In genomic region chr6:659716-660581, GRCh38 we compare ENCODE assay signal across 11 cellular contexts. TPM values are rescaled to one million over a fixed set of nuclear protein-coding genes. Genes with fewer than 3 reads are reported as not detected.
DNase-seq lines count a peak whose midpoint lies in the region; ATAC-seq and TF ChIP-seq lines count a peak whose summit lies in the region.
"Had no signal": no experiment of that assay in that cellular context is flagged by ENCODE, and none has a peak within 500 bp of the region (broad histone marks: within the 10 kb centered on the region; RNA-seq: fewer than 3 reads in every experiment).

No MANE protein-coding gene starts in this region.

- no peak for TF ChIP-seq CTCF in IMR-90 (conservative IDR thresholded peaks at IDR 0.05; ENCODE audit: low read depth, low read length)

- H3K23ac ChIP-seq in IMR-90 (ENCODE audit: low read depth, low read length): no peak overlapping the region
- H3K23ac ChIP-seq in trophoblast cell (ENCODE audit: low read length): no peak overlapping the region

- H3K4me1 Mint-ChIP-seq in T-helper 1 cell treated with Interleukin-12 subunit alpha and Interleukin-12 subunit beta and Interleukin-4 antibody, amounts not matched to agents 30 μg/mL and 1 μg/mL, for 36 hours (ENCODE audit: low read depth): peaks cover 38% of the 10 kb centered on the region
- H3K4me1 Mint-ChIP-seq in activated naive CD8-positive, alpha-beta T cell treated with anti-CD3 and anti-CD28 coated beads, Interleukin-2, amount 50 U/mL, for 24 hours: peaks cover 63% of the 10 kb centered on the region

- H3K18ac ChIP-seq in IMR-90 (ENCODE audit: low read depth, low read length) (no peak overlapping the region), trophoblast cell (ENCODE audit: low read length) (peak overlapping the region; percentile 70)

- BruUV-seq in IMR-90 (replicated peaks; lab: Mats Ljungman, UMichigan): no TSS peak

- in situ Hi-C loops in IMR-90 (cut with MboI; ENCODE audit: low sequenced_read_pairs): no loop called here

- peak overlapping the region; percentile 8; the same call in 1 of the 2 replicates for H2BK120ac ChIP-seq in IMR-90 (ENCODE audit: low read depth, low read length)
- H2BK120ac ChIP-seq in trophoblast cell (ENCODE audit: insufficient read depth, low read length, poor library complexity): peak overlapping the region; percentile 10

- H3K4me1 ChIP-seq in IMR-90 (ENCODE audit: control insufficient read depth, insufficient read depth, low read length) (peaks cover 3% of the 10 kb centered on the region), trophoblast cell (ENCODE audit: control insufficient read depth in 1 of 2, insufficient read depth in 2 of 2, low read length in 2 of 2) (peaks cover 10% of the 10 kb centered on the region in 2 experiments)

- intact Hi-C loops in IMR-90 (cut with micrococcal nuclease): no loop called here

- no peak overlapping the region for H3K56ac ChIP-seq in IMR-90 (ENCODE audit: extremely low read depth, insufficient read depth, low read length)

- H3K9me1 ChIP-seq in IMR-90 (ENCODE audit: insufficient read depth, low read length): no peaks in the 10 kb centered on the region

- H3K27ac Mint-ChIP-seq in T-helper 1 cell treated with Interleukin-12 subunit alpha and Interleukin-12 subunit beta and Interleukin-4 antibody, amounts not matched to agents 30 μg/mL and 1 μg/mL, for 36 hours: peak overlapping the region; percentile 18
- H3K27ac Mint-ChIP-seq in activated naive CD8-positive, alpha-beta T cell treated with anti-CD3 and anti-CD28 coated beads, Interleukin-2, amount 50 U/mL, for 24 hours: peak overlapping the region; percentile 63

- H3K9me3 Mint-ChIP-seq in T-helper 1 cell treated with Interleukin-12 subunit alpha and Interleukin-12 subunit beta and Interleukin-4 antibody, amounts not matched to agents 30 μg/mL and 1 μg/mL, for 36 hours: peaks cover 3% of the 10 kb centered on the region
- no peaks in the 10 kb centered on the region for H3K9me3 Mint-ChIP-seq in activated naive CD8-positive, alpha-beta T cell treated with anti-CD3 and anti-CD28 coated beads, Interleukin-2, amount 50 U/mL, for 24 hours

- H3K9me3 ChIP-seq in IMR-90 (ENCODE audit: control insufficient read depth, insufficient read depth, low read length): no peaks in the 10 kb centered on the region
- no peaks in the 10 kb centered on the region for H3K9me3 ChIP-seq in trophoblast cell (ENCODE audit: insufficient read depth, low read depth, low read length)
- H3K9me3 ChIP-seq: esophagus muscularis mucosa had no signal

- H3K9ac ChIP-seq in IMR-90 (ENCODE audit: low read depth, low read length) (no peak overlapping the region), trophoblast cell (ENCODE audit: low read length) (no peak overlapping the region)

- no peak overlapping the region; the same call in none of the 2 replicates for H3K4ac ChIP-seq in IMR-90 (ENCODE audit: low read depth, low read length)
- peak overlapping the region; percentile 53 for H3K4ac ChIP-seq in trophoblast cell (ENCODE audit: low read depth, low read length)

- H2AFZ ChIP-seq in IMR-90 (replicated peaks; ENCODE audit: low read length, poor library complexity): no peak overlapping the region
- peak overlapping the region; percentile 70 for H2AFZ ChIP-seq in trophoblast cell (ENCODE audit: insufficient read depth, low read length, poor library complexity)

- H3K79me2 ChIP-seq in trophoblast cell (ENCODE audit: control insufficient read depth, insufficient read depth, low read length, poor library complexity): no peaks in the 10 kb centered on the region

- WGBS in IMR-90 (ENCODE audit: extremely low coverage in 2 of 2, insufficient read length in 1 of 2), 2 experiments: 96% methylated on average over 4 of the region's 13 CpGs; no CpG with 5 or more reads in 1 of the 2 experiments
- WGBS in trophoblast cell (ENCODE audit: extremely low coverage, insufficient coverage, insufficient read length): no CpG with 5 or more reads among the region's 13 CpGs

- H3K27me3 ChIP-seq in IMR-90 (ENCODE audit: control insufficient read depth, insufficient read depth, low read length) (no peaks in the 10 kb centered on the region), trophoblast cell (ENCODE audit: insufficient read depth, low read length) (no peaks in the 10 kb centered on the region)
- H3K27me3 ChIP-seq: esophagus muscularis mucosa had no signal

- H4K91ac ChIP-seq in IMR-90 (ENCODE audit: insufficient read depth, low read depth, low read length) (no peak overlapping the region), trophoblast cell (ENCODE audit: low read depth, low read length) (peak overlapping the region; percentile 18)

- no peak for ATAC-seq in IMR-90 (ENCODE audit: low read depth)
- no peak for ATAC-seq in activated naive CD8-positive, alpha-beta T cell treated with anti-CD3 and anti-CD28 coated beads, Interleukin-2, amount 50 U/mL, for 24 hours
- no peak for ATAC-seq in HG03097 (IDR thresholded peaks at IDR 0.05; ENCODE audit: low FRiP score, unreplicated experiment)
- no peak for ATAC-seq in GM18520 (IDR thresholded peaks at IDR 0.05; ENCODE audit: unreplicated experiment)

- POLR2A ChIA-PET in IMR-90 (lab: Charles Lee; ENCODE audit: unreplicated experiment): no interaction called here

- peak overlapping the region; percentile 3 for H3K4me3 Mint-ChIP-seq in T-helper 1 cell treated with Interleukin-12 subunit alpha and Interleukin-12 subunit beta and Interleukin-4 antibody, amounts not matched to agents 30 μg/mL and 1 μg/mL, for 36 hours
- no peak overlapping the region for H3K4me3 Mint-ChIP-seq in activated naive CD8-positive, alpha-beta T cell treated with anti-CD3 and anti-CD28 coated beads, Interleukin-2, amount 50 U/mL, for 24 hours

- H3K36me3 ChIP-seq in IMR-90 (ENCODE audit: control insufficient read depth, insufficient read depth, low read length): peaks cover 7% of the 10 kb centered on the region; the same call in 1 of the 2 replicates
- H3K36me3 ChIP-seq in trophoblast cell (ENCODE audit: control insufficient read depth in 1 of 2, insufficient read depth in 2 of 2, low read length in 2 of 2): peaks cover 1 to 8% of the 10 kb centered on the region in 2 experiments

- H3K27ac ChIP-seq in IMR-90 (ENCODE audit: insufficient read depth, low read length) (no peak overlapping the region), trophoblast cell (ENCODE audit: low read depth, low read length) (no peak overlapping the region)
- H3K27ac ChIP-seq: esophagus muscularis mucosa had no signal

- peaks cover 12 to 45% of the 10 kb centered on the region in 2 experiments for H3K79me1 ChIP-seq in IMR-90 (ENCODE audit: low read depth in 1 of 2, low read length in 2 of 2)
- H3K79me1 ChIP-seq in trophoblast cell (ENCODE audit: low read length): peaks cover 3% of the 10 kb centered on the region

- H2BK5ac ChIP-seq in IMR-90 (ENCODE audit: low read depth, low read length, poor library complexity, severe bottlenecking) (no peak overlapping the region), trophoblast cell (ENCODE audit: low read depth, low read length, poor library complexity) (peak overlapping the region; percentile 39)

- no peak overlapping the region for H2BK15ac ChIP-seq in IMR-90 (ENCODE audit: low read depth, low read length)

- TF ChIP-seq RAD21 in IMR-90 (IDR thresholded peaks at IDR 0.05; ENCODE audit: low read length): no peak

- H2AK5ac ChIP-seq in IMR-90 (ENCODE audit: low read depth, low read length) (no peak overlapping the region), trophoblast cell (ENCODE audit: low read length) (peak overlapping the region; percentile 53)

- no peak overlapping the region for H3K4me2 ChIP-seq in IMR-90 (ENCODE audit: low read depth, low read length)
- no peak overlapping the region for H3K4me2 ChIP-seq in trophoblast cell (ENCODE audit: low read length)

- H4K8ac ChIP-seq in IMR-90 (ENCODE audit: low read depth in 2 of 2, low read length in 2 of 2): no peak overlapping the region
- H4K8ac ChIP-seq in trophoblast cell (ENCODE audit: low read depth, low read length): peak overlapping the region; percentile 7

- H3K4me3 ChIP-seq in IMR-90 (ENCODE audit: insufficient read depth, low read depth, low read length) (no peak overlapping the region), trophoblast cell (ENCODE audit: low read depth, low read length) (no peak overlapping the region)
- H3K4me3 ChIP-seq: esophagus muscularis mucosa had no signal

- peak overlapping the region; percentile 73 for H4K12ac ChIP-seq in trophoblast cell (ENCODE audit: low read depth, low read length)

- H3K14ac ChIP-seq in IMR-90 (replicated peaks; ENCODE audit: low read depth, low read length) (0 out of 2 replicates have a peak overlapping the region, but pooled peaks have one; percentile 1), trophoblast cell (ENCODE audit: low read length) (peak overlapping the region; percentile 53)

- dilution Hi-C loops in IMR-90 (cut with HindIII; ENCODE audit: low sequenced_read_pairs, unreplicated experiment): no loop called here

- peak overlapping the region; percentile 54 for H2BK12ac ChIP-seq in trophoblast cell (ENCODE audit: low read length)

- DNase-seq in T-helper 1 cell (no peak), IMR-90 (no peak), trophoblast cell (no peak), OCI-M2 (lab: John Stamatoyannopoulos, UW; ENCODE audit: unreplicated experiment) (no peak)
- DNase-seq in activated naive CD8-positive, alpha-beta T cell treated with anti-CD3 and anti-CD28 coated beads, Interleukin-2, amount 50 U/mL, for 24 hours: peak; percentile 7
- DNase-seq: Karpas-422; NK-92 treated with Interleukin-12 subunit alpha and Interleukin-12 subunit beta, amount 100 ng/mL, for 24 hours had no signal

- H3K36me3 Mint-ChIP-seq in T-helper 1 cell treated with Interleukin-12 subunit alpha and Interleukin-12 subunit beta and Interleukin-4 antibody, amounts not matched to agents 30 μg/mL and 1 μg/mL, for 36 hours (ENCODE audit: low read depth): peaks cover 20% of the 10 kb centered on the region
- H3K36me3 Mint-ChIP-seq in activated naive CD8-positive, alpha-beta T cell treated with anti-CD3 and anti-CD28 coated beads, Interleukin-2, amount 50 U/mL, for 24 hours (ENCODE audit: low read depth): peaks cover 21% of the 10 kb centered on the region

- H4K5ac ChIP-seq in IMR-90 (ENCODE audit: low read depth, low read length): no peak overlapping the region; the same call in 1 of the 2 replicates

- CTCF ChIA-PET in IMR-90 (lab: Yijun Ruan, JAX): interaction anchor here (0.8 kb wide), 1 partner anchor 17 kb away, joined by 3 read pairs; no protein-coding TSS in a partner anchor

- no peaks in the 10 kb centered on the region for H3K27me3 Mint-ChIP-seq in T-helper 1 cell treated with Interleukin-12 subunit alpha and Interleukin-12 subunit beta and Interleukin-4 antibody, amounts not matched to agents 30 μg/mL and 1 μg/mL, for 36 hours (ENCODE audit: low read depth)
- H3K27me3 Mint-ChIP-seq in activated naive CD8-positive, alpha-beta T cell treated with anti-CD3 and anti-CD28 coated beads, Interleukin-2, amount 50 U/mL, for 24 hours: no peaks in the 10 kb centered on the region

- H2BK20ac ChIP-seq in IMR-90 (ENCODE audit: low read depth, low read length): no peak overlapping the region

- H4K20me1 ChIP-seq in IMR-90 (ENCODE audit: insufficient read depth, low read length): peaks cover 16% of the 10 kb centered on the region; the same call in 1 of the 2 replicates

- no peak overlapping the region for H2AK9ac ChIP-seq in IMR-90 (replicated peaks; ENCODE audit: low read depth, low read length, poor library complexity)

- TF ChIP-seq POLR2A in IMR-90 (IDR thresholded peaks at IDR 0.05; ENCODE audit: low read depth, low read length): no peak

RNA-seq across cellular contexts. Expression of gene HUS1B, which starts 3.0 kb away (rescaled TPM):
- total RNA-seq in IMR-90 (2012; rRNA removed): 0.36 and 0.56 TPM in 2 replicates
- polyA plus RNA-seq in IMR-90 (2012; rRNA removed): 0.39 and 0.59 TPM in 2 replicates
- 0.29 and 0.60 TPM in 2 replicates for polyA plus RNA-seq in IMR-90 (2012; cell fraction: cytosol; rRNA removed)
- polyA plus RNA-seq in IMR-90 (2012; cell fraction: nucleus; rRNA removed; ENCODE audit: low replicate concordance): 0.79 and 1.5 TPM in 2 replicates
- 0.44 and 0.49 TPM in 2 replicates for polyA plus RNA-seq in trophoblast cell (2013)

RNA-seq across cellular contexts. Expression of gene EXOC2, which starts 33.0 kb away (rescaled TPM):
- total RNA-seq in IMR-90 (2012; rRNA removed): 37.3 and 39.4 TPM in 2 replicates
- 12.8 and 13.1 TPM in 2 replicates for polyA plus RNA-seq in IMR-90 (2012; rRNA removed)
- polyA plus RNA-seq in IMR-90 (2012; cell fraction: cytosol; rRNA removed): 5.9 and 6.1 TPM in 2 replicates
- polyA plus RNA-seq in IMR-90 (2012; cell fraction: nucleus; rRNA removed; ENCODE audit: low replicate concordance): 6.9 and 14.1 TPM in 2 replicates
- 16.6 and 16.8 TPM in 2 replicates for polyA plus RNA-seq in trophoblast cell (2013)
